In the genomic region with DNA sequence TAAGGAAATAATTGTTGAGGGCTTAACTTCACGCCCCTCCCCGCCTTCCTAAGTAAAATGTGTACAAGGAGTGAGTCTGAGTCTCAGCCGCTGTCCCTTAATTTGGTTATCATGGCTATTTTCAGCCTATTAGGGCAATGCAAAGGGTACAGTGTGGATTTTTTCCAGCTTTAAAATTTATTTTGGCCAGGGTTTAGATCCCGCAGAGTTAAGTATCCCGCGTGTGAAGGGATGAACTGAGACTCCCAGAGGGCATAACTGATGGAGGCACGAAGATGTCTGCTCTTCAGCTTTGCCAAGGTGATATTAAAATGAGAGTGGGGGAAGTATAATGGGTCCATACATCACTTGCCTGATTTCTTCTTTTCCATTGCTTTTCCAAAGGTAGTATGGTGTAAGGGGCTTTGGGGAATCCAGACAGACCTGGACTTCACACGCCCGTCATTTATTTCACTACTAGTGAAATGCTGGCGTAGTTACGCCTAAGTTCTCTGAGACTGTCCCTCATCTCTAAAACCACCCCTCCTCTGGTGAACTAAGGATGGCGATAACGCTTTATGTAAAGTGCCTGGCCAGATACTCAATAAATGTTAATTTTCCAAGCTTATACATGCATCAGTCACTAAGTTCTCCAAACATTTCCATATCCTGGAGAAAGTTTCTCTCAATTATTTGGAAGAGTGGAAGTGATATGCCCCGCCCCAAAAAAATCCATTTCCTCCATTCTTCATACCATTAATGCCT, we compare ENCODE assay signal across 8 cellular contexts. TPM values are rescaled to one million over a fixed set of nuclear protein-coding genes. Genes with fewer than 3 reads are reported as not detected.
DNase-seq lines count a peak whose midpoint lies in the region; ATAC-seq, FAIRE-seq and TF ChIP-seq lines count a peak whose summit lies in the region.

No MANE protein-coding gene starts in this region.

- no peaks in the 10 kb centered on the region for H3K9me3 Mint-ChIP-seq in CD4-positive, alpha-beta T cell

- 0 out of 4 replicates have a peak, but pooled peaks cover 0 to 9% of the 10 kb centered on the region in 2 experiments for H3K79me2 ChIP-seq in H1 (ENCODE audit: control insufficient read depth in 1 of 2, insufficient read depth in 2 of 2, low read length in 2 of 2)

- H2BK20ac ChIP-seq in H1 (ENCODE audit: low read length), result no peak overlapping the region

- H3K27ac ChIP-seq in CD4-positive, alpha-beta T cell (ENCODE audit: low read depth, low read length), result peak overlapping the region; percentile 52
- H3K27ac ChIP-seq in H1 (ENCODE audit: low read depth, low read length), result no peak overlapping the region

- H3K27ac Mint-ChIP-seq in CD4-positive, alpha-beta T cell, result peak overlapping the region; percentile 97

- TF ChIP-seq CTCF in CD4-positive, alpha-beta T cell (IDR thresholded peaks at IDR 0.05), result no peak
- TF ChIP-seq CTCF in H1 (IDR thresholded peaks at IDR 0.05; ENCODE audit: control extremely low read depth in 1 of 3, insufficient read depth in 1 of 3, low read depth in 1 of 3, low read length in 3 of 3) (no peak), omental fat pad (IDR thresholded peaks at IDR 0.05) (no peak)

- H3K14ac ChIP-seq in H1 (ENCODE audit: insufficient read length), result no peak overlapping the region

- WGBS in H1 (ENCODE audit: extremely low coverage in 1 of 2, insufficient coverage in 1 of 2, insufficient read length in 1 of 2, insufficient replicate concordance in 2 of 2, low coverage in 1 of 2, low lambda C conversion rate in 2 of 2, missing lambda C conversion rate in 1 of 2), 2 experiments, result 49% methylated on average over 14 of the region's 14 CpGs; no CpG with 5 or more reads in 1 of the 2 experiments

- H3K4me1 ChIP-seq in NT2/D1 (ENCODE audit: insufficient read depth, insufficient read length), result peaks cover 8% of the 10 kb centered on the region
- H3K4me1 ChIP-seq in H1 (replicated peaks in 1 of 4; ENCODE audit: control insufficient read depth in 3 of 4, insufficient read depth in 4 of 4, low read length in 3 of 4), result peaks cover 11 to 17% (median 13%) of the 10 kb centered on the region in 4 experiments

- peaks cover 51% of the 10 kb centered on the region for H3K4me1 Mint-ChIP-seq in CD4-positive, alpha-beta T cell (ENCODE audit: low read depth)

- no peak for DNase-seq in CD4-positive, alpha-beta T cell
- DNase-seq in NT2/D1 (ENCODE audit: low read depth, low spot score) (no peak), H1 (ENCODE audit: low read depth in 1 of 2, low spot score in 2 of 2) (no peak), omental fat pad (ENCODE audit: low spot score) (no peak), GM19238 (ENCODE audit: insufficient read length, low spot score) (no peak)
- DNase-seq in activated effector memory CD4-positive, alpha-beta T cell treated with anti-CD3 and anti-CD28 coated beads, Interleukin-2, amount 50 U/mL, for 16 hours, result no peak

- no peak for TF ChIP-seq EP300 in H1 (IDR thresholded peaks at IDR 0.05; ENCODE audit: borderline replicate concordance in 1 of 2, low read depth in 2 of 2, low read length in 2 of 2)

- no peaks in the 10 kb centered on the region for H3K36me3 ChIP-seq in NT2/D1 (ENCODE audit: insufficient read depth, insufficient read length, low read length)
- no peaks in the 10 kb centered on the region for H3K36me3 ChIP-seq in H1 (ENCODE audit: control insufficient read depth in 2 of 4, insufficient read depth in 4 of 4, low read length in 3 of 4)

- no peak overlapping the region for H3K23ac ChIP-seq in H1 (ENCODE audit: insufficient read length)

- peak overlapping the region; percentile 90 to 96 for H3K4me2 ChIP-seq in H1 (ENCODE audit: insufficient read depth in 1 of 2, low read depth in 2 of 2, low read length in 2 of 2)

- no peak overlapping the region for H4K5ac ChIP-seq in H1 (ENCODE audit: insufficient read length, low read depth, low read length)

- no peak for TF ChIP-seq POLR2A in H1 (IDR thresholded peaks at IDR 0.05; ENCODE audit: control extremely low read depth in 1 of 2, low read depth in 2 of 2, low read length in 2 of 2)

- peaks cover 11% of the 10 kb centered on the region for H3K27me3 ChIP-seq in CD4-positive, alpha-beta T cell (ENCODE audit: control insufficient read depth, insufficient read depth, low read length)
- H3K27me3 ChIP-seq in NT2/D1 (ENCODE audit: insufficient read depth, insufficient read length) (peaks cover 43% of the 10 kb centered on the region), H1 (replicated peaks in 1 of 4; ENCODE audit: control insufficient read depth in 3 of 4, extremely low read depth in 1 of 4, insufficient read depth in 3 of 4, low read length in 3 of 4) (peaks cover 0 to 13% (median 2%) of the 10 kb centered on the region in 4 experiments; a peak in 3 of 7 replicates)

- H3K4me3 ChIP-seq in NT2/D1 (ENCODE audit: insufficient read length, low read depth) (peak overlapping the region; percentile 60), H1 (ENCODE audit: extremely low read depth in 1 of 4, insufficient read depth in 2 of 4, low read depth in 3 of 4, low read length in 4 of 4) (peak overlapping the region; percentile 66 to 90 (median 80))

- H3K27me3 Mint-ChIP-seq in CD4-positive, alpha-beta T cell, result peaks cover 15% of the 10 kb centered on the region

- H3K18ac ChIP-seq in H1 (ENCODE audit: extremely low read depth, low read length), result peak overlapping the region; percentile 60; the same call in 1 of the 2 replicates

- no peaks in the 10 kb centered on the region for H3K79me1 ChIP-seq in H1 (ENCODE audit: low read depth, low read length)

- no peak overlapping the region for H2AK5ac ChIP-seq in H1 (ENCODE audit: low read depth, low read length)

- H2BK15ac ChIP-seq in H1 (ENCODE audit: low read length), result no peak overlapping the region

- no peak for TF ChIP-seq RAD21 in H1 (IDR thresholded peaks at IDR 0.05 in 1 of 2, conservative IDR thresholded peaks at IDR 0.05 in 1 of 2; ENCODE audit: low read depth in 2 of 2, low read length in 2 of 2)

- H2BK5ac ChIP-seq in H1 (ENCODE audit: low read depth, low read length), result no peak overlapping the region

- H2AFZ ChIP-seq in H1 (ENCODE audit: low read length), result peak overlapping the region; percentile 93

- H3K56ac ChIP-seq in H1 (replicated peaks; ENCODE audit: insufficient read length, low read depth, low read length), result no peak overlapping the region

- H3K4me3 Mint-ChIP-seq in CD4-positive, alpha-beta T cell, result peak overlapping the region; percentile 97

- intact Hi-C loops in CD4-positive, alpha-beta T cell (cut with DNase I, micrococcal nuclease), result loop anchor here (2.0 to 10.0 kb wide), 5 partner anchors 38 to 1140 kb away; partner anchors contain the start of genes C11orf91 (in 2 of the 2), APIP (in 1 of the 2), CAT (in 1 of the 2) and CD59 (in 1 of the 2)

- H4K91ac ChIP-seq in H1 (replicated peaks; ENCODE audit: insufficient read length, low read length), result no peak overlapping the region

- peaks cover 2 to 13% of the 10 kb centered on the region in 2 experiments for H4K20me1 ChIP-seq in H1 (replicated peaks in 1 of 2; ENCODE audit: control insufficient read depth in 1 of 2, insufficient read depth in 2 of 2, low read length in 2 of 2)

- H2BK120ac ChIP-seq in H1 (replicated peaks; ENCODE audit: low read depth, low read length), result no peak overlapping the region

- H4K8ac ChIP-seq in H1 (ENCODE audit: extremely low read depth, insufficient read depth, low read length), result no peak overlapping the region

- peak overlapping the region; percentile 46 for H3K9ac ChIP-seq in NT2/D1 (ENCODE audit: insufficient read length, low read depth)
- peak overlapping the region; percentile 53 to 90 (median 68) for H3K9ac ChIP-seq in H1 (replicated peaks in 1 of 4; ENCODE audit: extremely low read depth in 1 of 4, low read depth in 3 of 4, low read length in 3 of 4)

- ATAC-seq in CD4-positive, alpha-beta T cell (ENCODE audit: poor library complexity), result no peak
- peak; percentile 21 for ATAC-seq in omental fat pad (ENCODE audit: low FRiP score)
- no peak for ATAC-seq in GM18870 (IDR thresholded peaks at IDR 0.05; ENCODE audit: unreplicated experiment)
- no peak for ATAC-seq in HG03571 (IDR thresholded peaks at IDR 0.05; ENCODE audit: unreplicated experiment)

- peaks cover 27% of the 10 kb centered on the region for H3K36me3 Mint-ChIP-seq in CD4-positive, alpha-beta T cell (ENCODE audit: low read depth)

- H3K23me2 ChIP-seq in H1 (ENCODE audit: low read depth, low read length), result peaks cover 7% of the 10 kb centered on the region; the same call in 1 of the 2 replicates

- H3K9me3 ChIP-seq in CD4-positive, alpha-beta T cell (ENCODE audit: control insufficient read depth, low read length), result no peaks in the 10 kb centered on the region
- H3K9me3 ChIP-seq in NT2/D1 (ENCODE audit: insufficient read depth, low read length) (no peaks in the 10 kb centered on the region), H1 (ENCODE audit: insufficient read depth in 2 of 2, low read depth in 1 of 2, low read length in 1 of 2) (no peaks in the 10 kb centered on the region)

- FAIRE-seq in H1 (lab: Jason Lieb, UNC), result no peak

- POLR2A ChIA-PET in CD4-positive, alpha-beta T cell (lab: Charles Lee), result interaction anchor here (0.5 to 2.8 kb wide), 10 partner anchors 13 to 614 kb away, joined by 3 to 16 read pairs (median 4); partner anchors contain the start of genes CD59, CSTF3 and NAT10
- POLR2A ChIA-PET in H1 (lab: Charles Lee; ENCODE audit: partially characterized antibody), result interaction anchor here (0.6 to 2.1 kb wide), 6 partner anchors 27 to 75 kb away, joined by 3 to 7 read pairs (median 4); partner anchors contain the start of genes C11orf91 and CD59

- H3K4ac ChIP-seq in H1 (replicated peaks; ENCODE audit: insufficient read length, low read depth, low read length), result peak overlapping the region; percentile 32

- H2BK12ac ChIP-seq in H1 (ENCODE audit: low read depth, low read length), result no peak overlapping the region

- CTCF ChIA-PET in CD4-positive, alpha-beta T cell (lab: Charles Lee), result interaction anchor here (1.4 kb wide), 1 partner anchor 33 kb away, joined by 4 read pairs; no protein-coding TSS in a partner anchor
- CTCF ChIA-PET in H1 (lab: Charles Lee; ENCODE audit: partially characterized antibody), result interaction anchor here (0.6 to 1.5 kb wide), 3 partner anchors 60 to 754 kb away, joined by 3 read pairs; no protein-coding TSS in a partner anchor

RNA-seq across cellular contexts. Expression of gene FBXO3, which starts 0.9 kb away (rescaled TPM):
- 10 to 100 TPM; 62.0 to 63.4 TPM for total RNA-seq in CD4-positive, alpha-beta T cell
- 19.7 and 25.7 TPM in 2 replicates for total RNA-seq in H1 (2021; fragmentation: NEBNext Ultra II Directional; extraction: Animal tissue kit (Norgen Biotek cat#: 25700))
- 11.8 and 15.9 TPM in 2 replicates for polyA plus RNA-seq in H1 (2011; rRNA removed)
- polyA plus RNA-seq in H1 (2011; cell fraction: cytosol; rRNA removed), result 20.6 TPM
- polyA plus RNA-seq in H1 (2011; cell fraction: nucleus; rRNA removed), result 7.3 TPM
- polyA plus RNA-seq in H1 (2012, experiment 1 of 2), result 16.4 to 30.8 TPM (median 22.8 TPM) in 4 replicates
- polyA plus RNA-seq in H1 (2012, experiment 2 of 2), result 2.0 TPM
- 10.9 TPM for polyA plus RNA-seq in H1 (2013, experiment 1 of 2)
- polyA plus RNA-seq in H1 (2013, experiment 2 of 2), result 11.4 TPM
- polyA minus RNA-seq in H1 (2011; rRNA and poly(A)+ RNA removed), result 24.8 and 31.2 TPM in 2 replicates
- polyA minus RNA-seq in H1 (2011; cell fraction: cytosol; rRNA and poly(A)+ RNA removed), result 17.8 TPM
- polyA minus RNA-seq in H1 (2011; cell fraction: nucleus; rRNA and poly(A)+ RNA removed), result 14.3 TPM
- 10 to 100 TPM; 23.0 to 55.8 (median 30.8) TPM for total RNA-seq in omental fat pad

RNA-seq across cellular contexts. Expression of gene CD59, which starts 39.0 kb away (rescaled TPM):
- 10 to 100 TPM; 35.2 to 37.8 TPM for total RNA-seq in CD4-positive, alpha-beta T cell
- total RNA-seq in H1 (2021; fragmentation: NEBNext Ultra II Directional; extraction: Animal tissue kit (Norgen Biotek cat#: 25700)), result 90.3 and 101 TPM in 2 replicates
- polyA plus RNA-seq in H1 (2011; rRNA removed), result 38.7 and 63.1 TPM in 2 replicates
- 60.8 TPM for polyA plus RNA-seq in H1 (2011; cell fraction: cytosol; rRNA removed)
- 34.8 TPM for polyA plus RNA-seq in H1 (2011; cell fraction: nucleus; rRNA removed)
- 68.1 to 85.4 TPM (median 79.2 TPM) in 4 replicates for polyA plus RNA-seq in H1 (2012, experiment 1 of 2)
- polyA plus RNA-seq in H1 (2012, experiment 2 of 2), result 21.8 TPM
- polyA plus RNA-seq in H1 (2013, experiment 1 of 2), result 74.9 TPM
- 94.6 TPM for polyA plus RNA-seq in H1 (2013, experiment 2 of 2)
- 96.0 and 153 TPM in 2 replicates for polyA minus RNA-seq in H1 (2011; rRNA and poly(A)+ RNA removed)
- 22.2 TPM for polyA minus RNA-seq in H1 (2011; cell fraction: cytosol; rRNA and poly(A)+ RNA removed)
- 33.5 TPM for polyA minus RNA-seq in H1 (2011; cell fraction: nucleus; rRNA and poly(A)+ RNA removed)
- 100 to 1,000 TPM; 327 to 685 (median 490) TPM for total RNA-seq in omental fat pad
